18 cellular contexts compared by ENCODE assay signal in the genomic region with DNA sequence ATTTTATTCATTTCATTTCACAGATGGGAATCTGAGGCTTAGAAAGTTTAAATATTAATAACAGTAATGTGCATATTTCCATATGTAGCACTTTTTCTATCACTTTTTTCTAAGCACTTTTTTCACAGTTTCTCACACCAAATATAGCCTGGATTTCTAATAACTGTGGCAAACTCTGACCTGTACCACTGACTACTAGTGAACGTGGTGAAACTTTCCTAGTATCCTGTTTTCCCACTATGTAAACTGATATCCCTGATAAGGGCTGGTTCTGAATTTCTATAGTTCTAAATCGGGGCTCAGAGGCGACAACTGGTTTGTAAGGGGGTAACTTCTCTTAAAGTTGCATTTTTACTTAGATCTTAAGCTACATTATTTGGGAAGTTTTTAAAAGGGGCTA.
DNase-seq lines count a peak whose midpoint lies in the region; ATAC-seq and TF ChIP-seq lines count a peak whose summit lies in the region.
"Had no signal": no experiment of that assay in that cellular context is flagged by ENCODE, and none has a peak within 500 bp of the region (broad histone marks: within the 10 kb centered on the region; RNA-seq: fewer than 3 reads in every experiment).

No MANE protein-coding gene starts in this region.

- H3K4me1 ChIP-seq in RWPE2 (ENCODE audit: insufficient read depth, poor library complexity, severe bottlenecking): peaks cover 22% of the 10 kb centered on the region

- TF ChIP-seq CTCF in RWPE2 (IDR thresholded peaks at IDR 0.05; ENCODE audit: poor library complexity, severe bottlenecking) (no peak), RWPE1 (conservative IDR thresholded peaks at IDR 0.05; ENCODE audit: low read depth) (no peak)

- peak overlapping the region; percentile 9 for H3K27ac ChIP-seq in RWPE2 (ENCODE audit: poor library complexity, severe bottlenecking)
- H3K27ac ChIP-seq in epithelial cell of prostate: peak overlapping the region; percentile 50
- no peak overlapping the region for H3K27ac ChIP-seq in RWPE1

- DNase-seq in NCI-H69 (lab: John Stamatoyannopoulos, UW) (peak; percentile 51), RWPE2 (ENCODE audit: low spot score) (no peak), epithelial cell of prostate (ENCODE audit: low read depth, low spot score) (no peak), RWPE1 (ENCODE audit: low spot score) (no peak)
- DNase-seq in stimulated activated naive CD4-positive, alpha-beta T cell treated with Interleukin-2 at 50 U/mL for 16 hours (lab: John Stamatoyannopoulos, UW): no peak
- DNase-seq: ACHN; BE2C; C1 segment of cervical spinal cord; CD4-positive, CD25-positive, alpha-beta regulatory T cell; CD8-positive, alpha-beta memory T cell; COR-L47; DMS 273 treated with DMSO at 0.1 percent for 48 hours; DMS53; DND-41; EL; H9 had no signal

- H3K4me3 ChIP-seq in RWPE2 (ENCODE audit: severe bottlenecking): no peak overlapping the region
- H3K4me3 ChIP-seq: GM12878 had no signal

- no peaks in the 10 kb centered on the region for H3K27me3 ChIP-seq in RWPE2 (ENCODE audit: insufficient read depth, poor library complexity, severe bottlenecking)
- H3K27me3 ChIP-seq: BE2C had no signal

- CTCF ChIA-PET in RWPE1 (lab: Yijun Ruan, JAX): no interaction called here

- ATAC-seq in RWPE2 (ENCODE audit: low read depth) (no peak), HG03342 (IDR thresholded peaks at IDR 0.05; ENCODE audit: unreplicated experiment) (no peak)
- ATAC-seq: GM12878 had no signal

- POLR2A ChIA-PET in RWPE1 (lab: Yijun Ruan, JAX; ENCODE audit: low non-redundant PET): no interaction called here

- H3K36me3 ChIP-seq in RWPE2 (ENCODE audit: low read depth): no peaks in the 10 kb centered on the region
- H3K36me3 ChIP-seq: BE2C had no signal

- H3K9me3 ChIP-seq in RWPE2 (ENCODE audit: severe bottlenecking): no peaks in the 10 kb centered on the region
- H3K9me3 ChIP-seq: BE2C had no signal
